In the genomic region with DNA sequence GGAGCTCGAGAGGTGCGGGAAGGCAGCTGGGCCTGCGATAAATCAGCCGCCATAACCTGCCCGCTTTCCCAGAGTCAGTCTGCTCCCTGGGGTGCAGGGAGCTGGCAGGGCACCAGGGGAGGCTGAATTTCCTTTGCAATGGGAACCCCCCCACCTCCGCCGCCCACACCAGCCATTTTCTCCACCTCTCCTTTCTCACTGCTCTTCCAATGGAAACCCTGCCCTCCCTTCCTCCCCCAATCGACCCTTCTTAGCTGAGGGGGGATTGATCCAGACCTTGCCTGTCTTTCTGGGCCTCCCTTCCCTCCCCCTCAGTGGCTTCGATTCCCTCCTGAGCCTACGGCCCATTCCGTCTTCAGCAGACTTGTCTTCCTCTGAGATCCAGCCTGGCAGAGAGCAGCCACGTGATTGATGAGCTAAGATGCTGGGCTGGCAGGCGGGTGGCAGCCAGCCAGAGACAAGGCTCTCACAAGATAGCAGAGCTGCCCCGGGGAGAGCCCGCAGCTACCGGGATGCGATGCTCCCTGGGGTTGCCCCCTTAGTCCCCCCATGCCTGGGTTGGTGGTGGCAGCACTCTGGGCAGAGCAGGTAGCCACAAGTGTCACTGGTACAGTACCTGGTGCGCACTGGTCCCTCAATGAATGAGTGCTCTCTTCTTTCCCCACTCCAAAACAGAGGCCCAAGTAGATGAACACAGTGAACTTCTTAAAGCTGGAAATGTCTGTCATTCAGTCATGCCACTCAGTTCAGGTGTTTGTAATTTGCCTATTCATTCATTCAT, we compare ENCODE assay signal across 9 cellular contexts. TPM values are rescaled to one million over a fixed set of nuclear protein-coding genes. Genes with fewer than 3 reads are reported as not detected.
DNase-seq lines count a peak whose midpoint lies in the region; ATAC-seq and TF ChIP-seq lines count a peak whose summit lies in the region.
"Had no signal": no experiment of that assay in that cellular context is flagged by ENCODE, and none has a peak within 500 bp of the region (broad histone marks: within the 10 kb centered on the region; RNA-seq: fewer than 3 reads in every experiment).

No MANE protein-coding gene starts in this region.

- TF ChIP-seq CTCF in epithelial cell of proximal tubule (conservative IDR thresholded peaks at IDR 0.05; ENCODE audit: low read depth, low read length) (no peak), endothelial cell (IDR thresholded peaks at IDR 0.05; ENCODE audit: unreplicated experiment) (no peak)

- H3K4me3 ChIP-seq in epithelial cell of proximal tubule (ENCODE audit: low read depth, low read length), result peak overlapping the region; percentile 31
- no peak overlapping the region for H3K4me3 ChIP-seq in effector memory CD4-positive, alpha-beta T cell (ENCODE audit: insufficient read depth, low read depth, low read length, poor library complexity, severe bottlenecking)

- H3K4me1 ChIP-seq in effector memory CD4-positive, alpha-beta T cell (ENCODE audit: control insufficient read depth, insufficient read depth, low read length, poor library complexity, severe bottlenecking), result no peaks in the 10 kb centered on the region

- DNase-seq in Caki2 (ENCODE audit: low read depth) (peak; percentile 79), NCI-H460 (ENCODE audit: extremely low read depth, low read depth) (peak; percentile 23), epithelial cell of proximal tubule (ENCODE audit: low read depth) (peak; percentile 26), occipital lobe (lab: John Stamatoyannopoulos, UW) (peak; percentile 65), COLO829 (ENCODE audit: low spot score) (no peak), endothelial cell (ENCODE audit: low spot score) (no peak)
- DNase-seq in effector memory CD4-positive, alpha-beta T cell, result no peak
- DNase-seq: immature natural killer cell had no signal

- in situ Hi-C loops in Caki2 (cut with HindIII; ENCODE audit: low pct_unique_long_range_greater_than_20kb, low sequenced_read_pairs), result no loop called here

- H3K27me3 Mint-ChIP-seq in endothelial cell (ENCODE audit: unreplicated experiment), result peaks cover 2% of the 10 kb centered on the region

- H3K36me3 ChIP-seq in effector memory CD4-positive, alpha-beta T cell (ENCODE audit: control insufficient read depth, insufficient read depth, low read length), result no peaks in the 10 kb centered on the region

- H3K27ac ChIP-seq in effector memory CD4-positive, alpha-beta T cell (ENCODE audit: insufficient read depth, low read length, poor library complexity, severe bottlenecking), result no peak overlapping the region

- H3K4me1 Mint-ChIP-seq in endothelial cell (ENCODE audit: unreplicated experiment), result peaks cover 6% of the 10 kb centered on the region
- H3K4me1 Mint-ChIP-seq: immature natural killer cell had no signal

- ATAC-seq in HG02973 (IDR thresholded peaks at IDR 0.05; ENCODE audit: unreplicated experiment), result no peak

- no peaks in the 10 kb centered on the region for H3K9me3 Mint-ChIP-seq in endothelial cell (ENCODE audit: unreplicated experiment)

- H3K4me3 Mint-ChIP-seq in endothelial cell (ENCODE audit: unreplicated experiment), result no peak overlapping the region
- H3K4me3 Mint-ChIP-seq: immature natural killer cell had no signal

- H3K36me3 Mint-ChIP-seq in endothelial cell (ENCODE audit: low read depth, unreplicated experiment), result no peaks in the 10 kb centered on the region
- H3K36me3 Mint-ChIP-seq: immature natural killer cell had no signal

- H3K27me3 ChIP-seq in effector memory CD4-positive, alpha-beta T cell (replicated peaks; ENCODE audit: control insufficient read depth, insufficient read depth, low read length, poor library complexity, severe bottlenecking), result no peaks in the 10 kb centered on the region

- H3K27ac Mint-ChIP-seq in endothelial cell (ENCODE audit: unreplicated experiment), result no peak overlapping the region
- H3K27ac Mint-ChIP-seq: immature natural killer cell had no signal

- no peaks in the 10 kb centered on the region for H3K9me3 ChIP-seq in effector memory CD4-positive, alpha-beta T cell (ENCODE audit: control insufficient read depth, low read length)

RNA-seq across cellular contexts. Expression of gene FABP6, which starts 53.7 kb away (rescaled TPM):
- total RNA-seq in Caki2 (2014; rRNA removed; shearing (Covaris generic); ENCODE audit: low replicate concordance), result 22.4 and 46.5 TPM in 2 replicates
- total RNA-seq in NCI-H460 (2014; rRNA removed; shearing (Covaris generic)), result 1.0 and 2.2 TPM in 2 replicates
- polyA plus RNA-seq in NCI-H460 (2014; cell fraction: nucleus; rRNA removed), result 1.1 TPM in 1 of 2 replicates, not detected in the other
- total RNA-seq in epithelial cell of proximal tubule (not detected in 2 replicates), occipital lobe (1.4 TPM), endothelial cell (ENCODE audit: unreplicated experiment) (1.2 TPM)
- polyA plus RNA-seq: immature natural killer cell had no signal

RNA-seq across cellular contexts. Expression of gene PWWP2A, which starts 56.4 kb away (rescaled TPM):
- total RNA-seq in Caki2 (2014; rRNA removed; shearing (Covaris generic); ENCODE audit: low replicate concordance), result 16.2 and 31.2 TPM in 2 replicates
- 10.0 and 12.8 TPM in 2 replicates for total RNA-seq in NCI-H460 (2014; rRNA removed; shearing (Covaris generic))
- polyA plus RNA-seq in NCI-H460 (2014; cell fraction: nucleus; rRNA removed), result 22.0 and 22.9 TPM in 2 replicates
- total RNA-seq in epithelial cell of proximal tubule (13.3 and 19.6 TPM in 2 replicates), occipital lobe (43.0 TPM), endothelial cell (ENCODE audit: unreplicated experiment) (49.2 TPM)

Comparison
In these comparisons a context has a peak if more than half of its experiments do, and no peak if none do; other contexts are left out.
1. DNase-seq: peak in Caki2 (single experiment), NCI-H460 (single experiment), epithelial cell of proximal tubule (single experiment) and occipital lobe (single experiment); none in COLO829 (single experiment), endothelial cell (single experiment) and effector memory CD4-positive, alpha-beta T cell (0 of 3).